In genomic region chr10:42975558-42976352, GRCh38 we compare ENCODE assay signal across 12 cellular contexts.
DNase-seq lines count a peak whose midpoint lies in the region; FAIRE-seq and TF ChIP-seq lines count a peak whose summit lies in the region.
"Had no signal": no experiment of that assay in that cellular context is flagged by ENCODE, and none has a peak within 500 bp of the region (broad histone marks: within the 10 kb centered on the region; RNA-seq: fewer than 3 reads in every experiment).

No MANE protein-coding gene starts in this region.

- no peak overlapping the region for H3K4me3 Mint-ChIP-seq in Caco-2 (ENCODE audit: unreplicated experiment)

- CTCF ChIA-PET in Caco-2 (lab: Charles Lee): no interaction called here

- TF ChIP-seq POLR2A in GM12892 (IDR thresholded peaks at IDR 0.05; ENCODE audit: low read depth, low read length): no peak

- TF ChIP-seq CTCF in Caco-2 (IDR thresholded peaks at IDR 0.05; ENCODE audit: insufficient read depth in 1 of 2, low read depth in 1 of 2, low read length in 1 of 2, severe bottlenecking in 1 of 2, unreplicated experiment in 1 of 2): peak; percentile 20 to 61

- H3K9me3 ChIP-seq in Caco-2: no peaks in the 10 kb centered on the region

- H3K27ac Mint-ChIP-seq in Caco-2 (ENCODE audit: unreplicated experiment): no peak overlapping the region

- no peaks in the 10 kb centered on the region for H3K36me3 Mint-ChIP-seq in Caco-2 (ENCODE audit: insufficient read depth, unreplicated experiment)

- no peaks in the 10 kb centered on the region for H3K4me1 ChIP-seq in Caco-2

- H3K27me3 ChIP-seq in Caco-2 (replicated peaks; ENCODE audit: control insufficient read depth, insufficient read depth, low read length): no peaks in the 10 kb centered on the region; the same call in 1 of the 2 replicates

- no TSS peak for BruUV-seq in Caco-2 (replicated peaks; lab: Mats Ljungman, UMichigan)

- H3K27me3 Mint-ChIP-seq in Caco-2 (ENCODE audit: insufficient read depth, unreplicated experiment): peaks cover 3% of the 10 kb centered on the region

- no peaks in the 10 kb centered on the region for H3K9me3 Mint-ChIP-seq in Caco-2 (ENCODE audit: unreplicated experiment)

- H3K36me3 ChIP-seq in Caco-2 (ENCODE audit: control insufficient read depth, insufficient read depth, low read length): no peaks in the 10 kb centered on the region

- POLR2A ChIA-PET in Caco-2 (lab: Charles Lee): no interaction called here

- H3K4me3 ChIP-seq in Caco-2 (ENCODE audit: low read depth, low read length): no peak overlapping the region
- H3K4me3 ChIP-seq: SK-N-MC had no signal

- intact Hi-C loops in Caco-2 (cut with micrococcal nuclease; ENCODE audit: unreplicated experiment): loop anchor here (1.0 to 10.0 kb wide), 2 partner anchors 109 to 129 kb away; no protein-coding TSS in a partner anchor

- peak; percentile 50 to 60 for DNase-seq in Caco-2
- DNase-seq in HT-29 (ENCODE audit: low spot score): peak; percentile 15
- peak; percentile 80 for DNase-seq in SK-N-DZ (ENCODE audit: low spot score)
- peak; percentile 78 for DNase-seq in mesenteric fat pad (ENCODE audit: low spot score)
- DNase-seq in GM12892 (ENCODE audit: insufficient read length): no peak
- DNase-seq in CD1c-positive myeloid dendritic cell (ENCODE audit: extremely low spot score): no peak
- no peak for DNase-seq in GM03348 (ENCODE audit: low spot score)
- DNase-seq in cerebellar nuclear complex (lab: John Stamatoyannopoulos, UW): no peak
- DNase-seq: DMS79, NCI-H1930 had no signal

- H3K4me1 Mint-ChIP-seq in Caco-2 (ENCODE audit: low read depth, unreplicated experiment): no peaks in the 10 kb centered on the region

- FAIRE-seq in GM12892 (lab: Jason Lieb, UNC): no peak
- FAIRE-seq: H54 had no signal

Comparison
In these comparisons a context has a peak if more than half of its experiments do, and no peak if none do; other contexts are left out.
1. DNase-seq: peak in Caco-2 (2 of 2), HT-29 (single experiment), SK-N-DZ (single experiment) and mesenteric fat pad (single experiment); none in GM12892 (single experiment), CD1c-positive myeloid dendritic cell (single experiment), GM03348 (single experiment) and cerebellar nuclear complex (0 of 2).